In genomic region chr10:92123031-92123450, GRCh38 we compare ENCODE assay signal across 16 cellular contexts.
DNase-seq lines count a peak whose midpoint lies in the region; ATAC-seq and TF ChIP-seq lines count a peak whose summit lies in the region.
"Had no signal": no experiment of that assay in that cellular context is flagged by ENCODE, and none has a peak within 500 bp of the region (broad histone marks: within the 10 kb centered on the region; RNA-seq: fewer than 3 reads in every experiment).

No MANE protein-coding gene starts in this region.

- H3K79me2 ChIP-seq in MM.1S (ENCODE audit: low read length) = 0 out of 2 replicates have a peak, but pooled peaks cover 6% of the 10 kb centered on the region

- H3K27me3 ChIP-seq in right cardiac atrium (ENCODE audit: control insufficient read depth, insufficient read depth) (no peaks in the 10 kb centered on the region), prostate gland (replicated peaks; ENCODE audit: insufficient read depth) (no peaks in the 10 kb centered on the region), MM.1S (replicated peaks; ENCODE audit: insufficient read depth, low read length) (no peaks in the 10 kb centered on the region)
- H3K27me3 ChIP-seq: neutrophil had no signal

- TF ChIP-seq CTCF in Calu3 (IDR thresholded peaks at IDR 0.05; ENCODE audit: unreplicated experiment) (no peak), MCF 10A (IDR thresholded peaks at IDR 0.05; ENCODE audit: unreplicated experiment) (no peak), prostate gland (IDR thresholded peaks at IDR 0.05) (no peak), MM.1S (IDR thresholded peaks at IDR 0.05; ENCODE audit: low read length) (no peak)

- H3K4me1 ChIP-seq in right cardiac atrium (ENCODE audit: control insufficient read depth, insufficient read depth, low read length) = peaks cover 20% of the 10 kb centered on the region
- peaks cover 26% of the 10 kb centered on the region for H3K4me1 ChIP-seq in prostate gland (replicated peaks)
- H3K4me1 ChIP-seq in MM.1S (ENCODE audit: low read length) = no peaks in the 10 kb centered on the region

- no peaks in the 10 kb centered on the region for H3K36me3 Mint-ChIP-seq in Calu3 (ENCODE audit: insufficient read depth, unreplicated experiment)
- peaks cover 8% of the 10 kb centered on the region for H3K36me3 Mint-ChIP-seq in MCF 10A (ENCODE audit: insufficient read depth, unreplicated experiment)
- H3K36me3 Mint-ChIP-seq in activated CD4-positive, alpha-beta memory T cell treated with anti-CD3 and anti-CD28 coated beads for 36 hours = no peaks in the 10 kb centered on the region

- H3K4me2 ChIP-seq in MM.1S (ENCODE audit: low read depth, low read length) = no peak overlapping the region

- H3F3A ChIP-seq in MM.1S (ENCODE audit: insufficient read depth, low read length) = no peaks in the 10 kb centered on the region

- peak overlapping the region; percentile 49 for H3K4me3 Mint-ChIP-seq in Calu3 (ENCODE audit: low read depth, unreplicated experiment)
- H3K4me3 Mint-ChIP-seq in MCF 10A (ENCODE audit: unreplicated experiment) = no peak overlapping the region
- H3K4me3 Mint-ChIP-seq in activated CD4-positive, alpha-beta memory T cell treated with anti-CD3 and anti-CD28 coated beads for 36 hours = no peak overlapping the region
- H3K4me3 Mint-ChIP-seq: activated naive CD4-positive, alpha-beta T cell treated with anti-CD3 and anti-CD28 coated beads for 36 hours; B cell had no signal

- ATAC-seq in right cardiac atrium (peak; percentile 20 to 78), GM19023 (IDR thresholded peaks at IDR 0.05; ENCODE audit: unreplicated experiment) (no peak)

- 54% methylated on average over 4 of the region's 4 CpGs for WGBS in right cardiac atrium
- WGBS in prostate gland = 23% methylated on average over 4 of the region's 4 CpGs

- no peaks in the 10 kb centered on the region for H3K27me3 Mint-ChIP-seq in Calu3 (ENCODE audit: unreplicated experiment)
- H3K27me3 Mint-ChIP-seq in MCF 10A (ENCODE audit: insufficient read depth, unreplicated experiment) = no peaks in the 10 kb centered on the region
- H3K27me3 Mint-ChIP-seq in activated CD4-positive, alpha-beta memory T cell treated with anti-CD3 and anti-CD28 coated beads for 36 hours = no peaks in the 10 kb centered on the region
- H3K27me3 Mint-ChIP-seq: B cell had no signal

- no peak for TF ChIP-seq POLR2A in prostate gland (IDR thresholded peaks at IDR 0.05)

- H4K20me1 ChIP-seq in MM.1S (ENCODE audit: insufficient read depth, low read length) = no peaks in the 10 kb centered on the region

- no peaks in the 10 kb centered on the region for H3K9me3 ChIP-seq in right cardiac atrium (ENCODE audit: control insufficient read depth, low read length)
- H3K9me3 ChIP-seq in prostate gland = no peaks in the 10 kb centered on the region
- no peaks in the 10 kb centered on the region for H3K9me3 ChIP-seq in MM.1S (replicated peaks; ENCODE audit: insufficient read depth, low read length)
- H3K9me3 ChIP-seq: neutrophil had no signal

- no TSS peak for BruUV-seq in Calu3 (replicated peaks; lab: Mats Ljungman, UMichigan)
- BruUV-seq in MCF 10A (replicated peaks; lab: Mats Ljungman, UMichigan) = no TSS peak

- H2AFZ ChIP-seq in MM.1S (ENCODE audit: low read length) = no peak overlapping the region

- POLR2A ChIA-PET in MCF 10A (lab: Yijun Ruan, JAX) = interaction anchor here (0.9 to 4.5 kb wide), 5 partner anchors 9 to 168 kb away, joined by 3 to 17 read pairs (median 4); partner anchors contain the start of genes CPEB3 and MARCHF5
- POLR2A ChIA-PET in activated CD4-positive, alpha-beta memory T cell treated with anti-CD3 and anti-CD28 coated beads for 36 hours (lab: Charles Lee) = no interaction called here

- intact Hi-C loops in Calu3 (cut with micrococcal nuclease; ENCODE audit: unreplicated experiment) (loop anchor here (5.0 kb wide), 1 partner anchor 119 kb away; no protein-coding TSS in a partner anchor), MCF 10A (cut with micrococcal nuclease) (no loop called here), right cardiac atrium (cut with DNase I) (no loop called here), prostate gland (cut with DNase I) (no loop called here)
- intact Hi-C loops in activated CD4-positive, alpha-beta memory T cell treated with anti-CD3 and anti-CD28 coated beads for 36 hours (cut with micrococcal nuclease) = no loop called here

- H3K27ac ChIP-seq in right cardiac atrium (ENCODE audit: low read length) (peak overlapping the region; percentile 30), prostate gland (peak overlapping the region; percentile 54 to 74), MM.1S (ENCODE audit: low read length) (no peak overlapping the region)
- H3K27ac ChIP-seq: neutrophil had no signal

- CTCF ChIA-PET in Calu3 (lab: Charles Lee) (interaction anchor here (1.0 kb wide), 1 partner anchor 118 kb away, joined by 7 read pairs; no protein-coding TSS in a partner anchor), MCF 10A (lab: Yijun Ruan, JAX) (no interaction called here)
- CTCF ChIA-PET in activated CD4-positive, alpha-beta memory T cell treated with anti-CD3 and anti-CD28 coated beads for 36 hours (lab: Charles Lee) = no interaction called here

- H3K4me3 ChIP-seq in right cardiac atrium (ENCODE audit: low read length) (no peak overlapping the region), prostate gland (no peak overlapping the region), MM.1S (ENCODE audit: low read length) (no peak overlapping the region)

- no peaks in the 10 kb centered on the region for H3K9me3 Mint-ChIP-seq in Calu3 (ENCODE audit: low read depth, unreplicated experiment)
- no peaks in the 10 kb centered on the region for H3K9me3 Mint-ChIP-seq in MCF 10A (ENCODE audit: unreplicated experiment)
- no peaks in the 10 kb centered on the region for H3K9me3 Mint-ChIP-seq in activated CD4-positive, alpha-beta memory T cell treated with anti-CD3 and anti-CD28 coated beads for 36 hours
- H3K9me3 Mint-ChIP-seq: activated naive CD4-positive, alpha-beta T cell treated with anti-CD3 and anti-CD28 coated beads for 36 hours had no signal

- peak; percentile 64 for DNase-seq in Calu3
- DNase-seq in MCF 10A (ENCODE audit: unreplicated experiment) = peak; percentile 67
- peak in 1 of 3 donors; percentile 27 for DNase-seq in right cardiac atrium
- DNase-seq in prostate gland (ENCODE audit: low spot score) = peak; percentile 76
- DNase-seq in activated CD4-positive, alpha-beta memory T cell treated with anti-CD3 and anti-CD28 coated beads for 36 hours = no peak
- no peak for DNase-seq in KBM-7
- no peak for DNase-seq in MM.1S
- DNase-seq: activated naive CD4-positive, alpha-beta T cell treated with anti-CD3 and anti-CD28 coated beads for 36 hours; cerebellar nuclear complex; EL; NCI-H524; SHP77 treated with DMSO at 0.1 percent for 48 hours; stimulated activated CD4-positive, alpha-beta T cell treated with anti-CD3 and anti-CD28 coated beads, Interleukin-15, amount 100 ng/mL, for 24 hours had no signal

- no peaks in the 10 kb centered on the region for H3K36me3 ChIP-seq in prostate gland
- H3K36me3 ChIP-seq in MM.1S (replicated peaks; ENCODE audit: insufficient read depth, low read length) = no peaks in the 10 kb centered on the region

- no peak overlapping the region for H3K9ac ChIP-seq in MM.1S (ENCODE audit: low read length)

- H3K27ac Mint-ChIP-seq in Calu3 (ENCODE audit: unreplicated experiment) (peak overlapping the region; percentile 91), MCF 10A (ENCODE audit: low read depth, unreplicated experiment) (no peak overlapping the region)
- H3K27ac Mint-ChIP-seq in activated CD4-positive, alpha-beta memory T cell treated with anti-CD3 and anti-CD28 coated beads for 36 hours = no peak overlapping the region
- H3K27ac Mint-ChIP-seq: activated naive CD4-positive, alpha-beta T cell treated with anti-CD3 and anti-CD28 coated beads for 36 hours; B cell had no signal

- peaks cover 62% of the 10 kb centered on the region for H3K4me1 Mint-ChIP-seq in Calu3 (ENCODE audit: low read depth, unreplicated experiment)
- peaks cover 26% of the 10 kb centered on the region for H3K4me1 Mint-ChIP-seq in MCF 10A (ENCODE audit: insufficient read depth, unreplicated experiment)
- no peaks in the 10 kb centered on the region for H3K4me1 Mint-ChIP-seq in activated CD4-positive, alpha-beta memory T cell treated with anti-CD3 and anti-CD28 coated beads for 36 hours (ENCODE audit: low read depth)

- H3K9me2 ChIP-seq in MM.1S (replicated peaks; ENCODE audit: insufficient read depth, low read length) = no peaks in the 10 kb centered on the region

- in situ Hi-C loops in KBM-7 (cut with MboI; ENCODE audit: low pct_unique_long_range_greater_than_20kb, low sequenced_read_pairs) = no loop called here

Comparison
In these comparisons a context has a peak if more than half of its experiments do, and no peak if none do; other contexts are left out.
1. DNase-seq: peak in Calu3 (single experiment), MCF 10A (single experiment) and prostate gland (single experiment); none in activated CD4-positive, alpha-beta memory T cell treated with anti-CD3 and anti-CD28 coated beads for 36 hours (single experiment), KBM-7 (single experiment) and MM.1S (single experiment).